9 cellular contexts compared by ENCODE assay signal in the genomic region with DNA sequence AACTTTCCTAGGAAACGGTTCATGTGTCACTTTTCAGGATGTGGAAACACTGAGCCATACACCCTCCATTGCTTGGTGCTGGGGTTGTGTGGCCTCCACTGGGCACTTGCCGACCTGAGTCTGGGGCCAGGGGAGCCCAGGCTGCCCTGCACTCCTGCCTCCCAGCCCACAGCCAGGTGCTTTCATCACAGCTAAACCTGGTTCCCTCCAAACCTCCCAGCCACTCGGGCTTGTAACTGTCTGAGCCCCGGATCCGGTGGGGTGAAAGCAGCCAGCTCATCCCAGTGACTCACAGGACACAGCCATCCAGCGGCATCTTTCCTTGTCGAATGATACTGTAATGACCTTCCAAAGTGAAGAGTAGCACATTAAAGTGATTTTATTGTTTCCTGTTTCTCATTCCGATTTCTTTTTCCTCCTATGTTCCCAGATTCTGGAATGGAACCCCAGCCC. TPM values are rescaled to one million over a fixed set of nuclear protein-coding genes. Genes with fewer than 3 reads are reported as not detected.
DNase-seq lines count a peak whose midpoint lies in the region; ATAC-seq and TF ChIP-seq lines count a peak whose summit lies in the region.
"Had no signal": no experiment of that assay in that cellular context is flagged by ENCODE, and none has a peak within 500 bp of the region (broad histone marks: within the 10 kb centered on the region; RNA-seq: fewer than 3 reads in every experiment).

No MANE protein-coding gene starts in this region.

- BruUV-seq in Panc1 (replicated peaks; lab: Mats Ljungman, UMichigan), result no TSS peak
- BruUV-seq in OCI-LY7 (replicated peaks; lab: Mats Ljungman, UMichigan), result no TSS peak

- peaks cover 63% of the 10 kb centered on the region for H3K36me3 Mint-ChIP-seq in activated CD8-positive, alpha-beta T cell treated with anti-CD3 and anti-CD28 coated beads, Interleukin-2, amount 10 ng/mL, durations not matched to agents 7 days and 5 days (ENCODE audit: low read depth)
- H3K36me3 Mint-ChIP-seq in activated CD8-positive, alpha-beta T cell treated with anti-CD3 and anti-CD28 coated beads for 36 hours (ENCODE audit: low read depth), result peaks cover 41% of the 10 kb centered on the region
- H3K36me3 Mint-ChIP-seq in stimulated activated memory B cell treated with anti-CD40 and anti-IgM and Interleukin-4, amounts not matched to agents 10 μg/mL and 1 μg/mL and 100 μg/mL, for 72 hours, result peaks cover 42% of the 10 kb centered on the region

- H3K9ac ChIP-seq in smooth muscle cell (ENCODE audit: low read depth), result no peak overlapping the region

- H3K27me3 ChIP-seq in Panc1 (ENCODE audit: control insufficient read depth, insufficient read depth, low read length) (no peaks in the 10 kb centered on the region), esophagus (ENCODE audit: control insufficient read depth in 1 of 2, insufficient read depth in 2 of 2, low read length in 2 of 2) (no peaks in the 10 kb centered on the region), smooth muscle cell (ENCODE audit: low read depth) (no peaks in the 10 kb centered on the region)

- DNase-seq in activated CD8-positive, alpha-beta T cell treated with anti-CD3 and anti-CD28 coated beads, Interleukin-2, amount 10 ng/mL, durations not matched to agents 7 days and 5 days, result no peak
- DNase-seq in activated CD8-positive, alpha-beta T cell treated with anti-CD3 and anti-CD28 coated beads for 36 hours, result no peak
- DNase-seq in Panc1 (ENCODE audit: low read depth, low spot score) (no peak), smooth muscle cell (lab: John Stamatoyannopoulos, UW; ENCODE audit: unreplicated experiment) (no peak), NCI-H345 (lab: John Stamatoyannopoulos, UW) (no peak), OCI-LY7 (ENCODE audit: low spot score) (no peak)
- DNase-seq: MV-4-11 had no signal

- no peak for TF ChIP-seq CTCF in activated CD8-positive, alpha-beta T cell treated with anti-CD3 and anti-CD28 coated beads for 36 hours (IDR thresholded peaks at IDR 0.05)
- TF ChIP-seq CTCF in Panc1 (IDR thresholded peaks at IDR 0.05), result no peak
- no peak for TF ChIP-seq CTCF in smooth muscle cell (IDR thresholded peaks at IDR 0.05; ENCODE audit: borderline replicate concordance, insufficient read depth, poor library complexity, severe bottlenecking)
- no peak for TF ChIP-seq CTCF in OCI-LY7 (conservative IDR thresholded peaks at IDR 0.05; ENCODE audit: low read length)

- H3K27ac ChIP-seq in Panc1 (ENCODE audit: low read length), result peak overlapping the region; percentile 60
- H3K27ac ChIP-seq in esophagus (ENCODE audit: low read depth in 2 of 2, low read length in 1 of 2), result peak overlapping the region; percentile 28 to 84
- peak overlapping the region; percentile 89 for H3K27ac ChIP-seq in smooth muscle cell (ENCODE audit: low read depth)
- no peak overlapping the region for H3K27ac ChIP-seq in OCI-LY7 (ENCODE audit: low read depth, low read length, poor library complexity, severe bottlenecking)

- H3K27me3 Mint-ChIP-seq in activated CD8-positive, alpha-beta T cell treated with anti-CD3 and anti-CD28 coated beads, Interleukin-2, amount 10 ng/mL, durations not matched to agents 7 days and 5 days (ENCODE audit: low read depth), result no peaks in the 10 kb centered on the region
- H3K27me3 Mint-ChIP-seq in activated CD8-positive, alpha-beta T cell treated with anti-CD3 and anti-CD28 coated beads for 36 hours, result no peaks in the 10 kb centered on the region
- no peaks in the 10 kb centered on the region for H3K27me3 Mint-ChIP-seq in stimulated activated memory B cell treated with anti-CD40 and anti-IgM and Interleukin-4, amounts not matched to agents 10 μg/mL and 1 μg/mL and 100 μg/mL, for 72 hours

- peaks cover 17% of the 10 kb centered on the region for H3F3A ChIP-seq in smooth muscle cell (ENCODE audit: low read depth)

- H3K9me3 Mint-ChIP-seq in activated CD8-positive, alpha-beta T cell treated with anti-CD3 and anti-CD28 coated beads, Interleukin-2, amount 10 ng/mL, durations not matched to agents 7 days and 5 days (ENCODE audit: insufficient read depth), result no peaks in the 10 kb centered on the region
- no peaks in the 10 kb centered on the region for H3K9me3 Mint-ChIP-seq in activated CD8-positive, alpha-beta T cell treated with anti-CD3 and anti-CD28 coated beads for 36 hours
- no peaks in the 10 kb centered on the region for H3K9me3 Mint-ChIP-seq in stimulated activated memory B cell treated with anti-CD40 and anti-IgM and Interleukin-4, amounts not matched to agents 10 μg/mL and 1 μg/mL and 100 μg/mL, for 72 hours

- no peaks in the 10 kb centered on the region for H3K9me3 ChIP-seq in Panc1 (ENCODE audit: control insufficient read depth, insufficient read depth, low read depth, low read length)
- no peaks in the 10 kb centered on the region for H3K9me3 ChIP-seq in esophagus (ENCODE audit: control insufficient read depth in 2 of 2, insufficient read depth in 1 of 2, low read depth in 1 of 2, low read length in 1 of 2)
- H3K9me3 ChIP-seq in smooth muscle cell (replicated peaks; ENCODE audit: low read depth), result no peaks in the 10 kb centered on the region
- no peaks in the 10 kb centered on the region for H3K9me3 ChIP-seq in OCI-LY7 (ENCODE audit: low read length)

- WGBS in esophagus, 2 donors, result 64 to 80% methylated on average over 8 of the region's 8 CpGs
- 28% methylated on average over 8 of the region's 8 CpGs for WGBS in smooth muscle cell (ENCODE audit: low lambda C conversion rate)

- intact Hi-C loops in activated CD8-positive, alpha-beta T cell treated with anti-CD3 and anti-CD28 coated beads for 36 hours (cut with micrococcal nuclease), result no loop called here
- intact Hi-C loops in Panc1 (cut with micrococcal nuclease; ENCODE audit: unreplicated experiment) (no loop called here), OCI-LY7 (cut with micrococcal nuclease; ENCODE audit: unreplicated experiment) (no loop called here)

- H3K79me2 ChIP-seq in smooth muscle cell (ENCODE audit: low read depth) (peaks cover 17% of the 10 kb centered on the region), OCI-LY7 (ENCODE audit: insufficient read depth, low read depth, low read length) (no peaks in the 10 kb centered on the region; the same call in 1 of the 2 replicates)

- H3K9me2 ChIP-seq in OCI-LY7 (ENCODE audit: insufficient read depth, low read length), result no peaks in the 10 kb centered on the region

- ATAC-seq in activated CD8-positive, alpha-beta T cell treated with anti-CD3 and anti-CD28 coated beads, Interleukin-2, amount 10 ng/mL, durations not matched to agents 7 days and 5 days, result no peak
- no peak for ATAC-seq in activated CD8-positive, alpha-beta T cell treated with anti-CD3 and anti-CD28 coated beads for 36 hours
- ATAC-seq in Panc1, result peak; percentile 16
- no peak for ATAC-seq in stimulated activated memory B cell treated with anti-CD40 and anti-IgM and Interleukin-4, amounts not matched to agents 10 μg/mL and 1 μg/mL and 100 μg/mL, for 72 hours

- H3K4me3 ChIP-seq in Panc1 (ENCODE audit: low read depth in 2 of 2, low read length in 2 of 2) (no peak overlapping the region), esophagus (ENCODE audit: low read depth in 1 of 2, low read length in 2 of 2) (no peak overlapping the region), smooth muscle cell (no peak overlapping the region), OCI-LY7 (ENCODE audit: low read depth, low read length, poor library complexity, severe bottlenecking) (no peak overlapping the region)

- POLR2A ChIA-PET in activated CD8-positive, alpha-beta T cell treated with anti-CD3 and anti-CD28 coated beads, Interleukin-2, amount 10 ng/mL, durations not matched to agents 7 days and 5 days (lab: Charles Lee), result interaction anchor here (0.6 to 1.0 kb wide), 2 partner anchors 10 to 20 kb away, joined by 3 to 4 read pairs; a partner anchor contains a TSS
- POLR2A ChIA-PET in activated CD8-positive, alpha-beta T cell treated with anti-CD3 and anti-CD28 coated beads for 36 hours (lab: Charles Lee), result interaction anchor here (9.0 kb wide), 1 partner anchor 17 kb away, joined by 99 read pairs; a partner anchor contains a TSS
- POLR2A ChIA-PET in Panc1 (lab: Charles Lee), result no interaction called here
- POLR2A ChIA-PET in OCI-LY7 (lab: Charles Lee), result interaction anchor here (0.6 kb wide), 1 partner anchor 226 kb away, joined by 6 read pairs; no protein-coding TSS in a partner anchor

- H3K27ac Mint-ChIP-seq in activated CD8-positive, alpha-beta T cell treated with anti-CD3 and anti-CD28 coated beads, Interleukin-2, amount 10 ng/mL, durations not matched to agents 7 days and 5 days, result peak overlapping the region; percentile 47
- H3K27ac Mint-ChIP-seq in activated CD8-positive, alpha-beta T cell treated with anti-CD3 and anti-CD28 coated beads for 36 hours, result no peak overlapping the region
- H3K27ac Mint-ChIP-seq in stimulated activated memory B cell treated with anti-CD40 and anti-IgM and Interleukin-4, amounts not matched to agents 10 μg/mL and 1 μg/mL and 100 μg/mL, for 72 hours, result no peak overlapping the region

- H3K4me1 Mint-ChIP-seq in activated CD8-positive, alpha-beta T cell treated with anti-CD3 and anti-CD28 coated beads, Interleukin-2, amount 10 ng/mL, durations not matched to agents 7 days and 5 days (ENCODE audit: low read depth), result peaks cover 32% of the 10 kb centered on the region
- H3K4me1 Mint-ChIP-seq in activated CD8-positive, alpha-beta T cell treated with anti-CD3 and anti-CD28 coated beads for 36 hours (ENCODE audit: low read depth), result peaks cover 17% of the 10 kb centered on the region
- peaks cover 26% of the 10 kb centered on the region for H3K4me1 Mint-ChIP-seq in stimulated activated memory B cell treated with anti-CD40 and anti-IgM and Interleukin-4, amounts not matched to agents 10 μg/mL and 1 μg/mL and 100 μg/mL, for 72 hours

- peaks cover 3% of the 10 kb centered on the region for H3K36me3 ChIP-seq in Panc1 (ENCODE audit: control insufficient read depth, insufficient read depth, low read length)
- peaks cover 0 to 26% of the 10 kb centered on the region in 2 donors for H3K36me3 ChIP-seq in esophagus (ENCODE audit: control insufficient read depth in 2 of 2, insufficient read depth in 2 of 2, low read length in 1 of 2)
- no peaks in the 10 kb centered on the region for H3K36me3 ChIP-seq in smooth muscle cell (ENCODE audit: low read depth)
- peaks cover 86% of the 10 kb centered on the region for H3K36me3 ChIP-seq in OCI-LY7 (ENCODE audit: insufficient read depth, low read length)

- in situ Hi-C loops in Panc1 (cut with HindIII; ENCODE audit: low pct_unique_long_range_greater_than_20kb, low sequenced_read_pairs), result no loop called here

- H3K4me2 ChIP-seq in smooth muscle cell (peak overlapping the region; percentile 7), OCI-LY7 (ENCODE audit: low read length) (no peak overlapping the region)

- H4K20me1 ChIP-seq in smooth muscle cell (ENCODE audit: low read depth) (peaks cover 92% of the 10 kb centered on the region), OCI-LY7 (ENCODE audit: insufficient read depth, low read length) (no peaks in the 10 kb centered on the region)

- CTCF ChIA-PET in activated CD8-positive, alpha-beta T cell treated with anti-CD3 and anti-CD28 coated beads, Interleukin-2, amount 10 ng/mL, durations not matched to agents 7 days and 5 days (lab: Charles Lee), result interaction anchor here (1.3 kb wide), 1 partner anchor 87 kb away, joined by 3 read pairs; no protein-coding TSS in a partner anchor
- CTCF ChIA-PET in activated CD8-positive, alpha-beta T cell treated with anti-CD3 and anti-CD28 coated beads for 36 hours (lab: Charles Lee), result no interaction called here
- CTCF ChIA-PET in Panc1 (lab: Charles Lee) (interaction anchor here (0.6 kb wide), 1 partner anchor 185 kb away, joined by 5 read pairs; no protein-coding TSS in a partner anchor), OCI-LY7 (lab: Charles Lee; ENCODE audit: unreplicated experiment) (no interaction called here)

- H3K4me3 Mint-ChIP-seq in activated CD8-positive, alpha-beta T cell treated with anti-CD3 and anti-CD28 coated beads, Interleukin-2, amount 10 ng/mL, durations not matched to agents 7 days and 5 days, result no peak overlapping the region
- no peak overlapping the region for H3K4me3 Mint-ChIP-seq in activated CD8-positive, alpha-beta T cell treated with anti-CD3 and anti-CD28 coated beads for 36 hours
- H3K4me3 Mint-ChIP-seq in stimulated activated memory B cell treated with anti-CD40 and anti-IgM and Interleukin-4, amounts not matched to agents 10 μg/mL and 1 μg/mL and 100 μg/mL, for 72 hours, result no peak overlapping the region

- H3K4me1 ChIP-seq in Panc1 (ENCODE audit: control insufficient read depth, insufficient read depth, low read length), result peaks cover 29% of the 10 kb centered on the region
- peaks cover 2 to 15% of the 10 kb centered on the region in 2 donors for H3K4me1 ChIP-seq in esophagus (ENCODE audit: control insufficient read depth in 2 of 2, insufficient read depth in 2 of 2, low read length in 1 of 2)
- no peaks in the 10 kb centered on the region for H3K4me1 ChIP-seq in smooth muscle cell (ENCODE audit: low read depth)
- H3K4me1 ChIP-seq in OCI-LY7 (ENCODE audit: insufficient read depth, low read length, poor library complexity, severe bottlenecking), result no peaks in the 10 kb centered on the region

- H2AFZ ChIP-seq in smooth muscle cell (ENCODE audit: low read depth) (no peak overlapping the region), OCI-LY7 (ENCODE audit: low read length) (no peak overlapping the region)

RNA-seq across cellular contexts. Expression of a gene that starts 19.8 kb away (rescaled TPM):
- 100 to 1,000 TPM; 209 to 217 TPM for total RNA-seq in activated CD8-positive, alpha-beta T cell treated with anti-CD3 and anti-CD28 coated beads, Interleukin-2, amount 10 ng/mL, durations not matched to agents 7 days and 5 days
- 10 to 100 TPM; 63.9 to 72.6 TPM for total RNA-seq in activated CD8-positive, alpha-beta T cell treated with anti-CD3 and anti-CD28 coated beads for 36 hours
- total RNA-seq in Panc1 (2021; ENCODE audit: unreplicated experiment), result 158 TPM
- polyA plus RNA-seq in Panc1 (2012; ENCODE audit: insufficient read length), result 262 TPM
- polyA plus RNA-seq in esophagus, result 100 to 1,000 TPM; 212 to 343 TPM
- total RNA-seq in smooth muscle cell, result 62.6 and 74.1 TPM in 2 replicates
- polyA plus RNA-seq in smooth muscle cell, result 94.0 and 118 TPM in 2 replicates
- 236 and 241 TPM in 2 replicates for total RNA-seq in OCI-LY7 (2014; rRNA removed; shearing (Covaris generic))
- 156 and 173 TPM in 2 replicates for total RNA-seq in OCI-LY7 (2022)

RNA-seq across cellular contexts. Expression of a gene that starts 33.2 kb away (rescaled TPM):
- not detected for total RNA-seq in activated CD8-positive, alpha-beta T cell treated with anti-CD3 and anti-CD28 coated beads, Interleukin-2, amount 10 ng/mL, durations not matched to agents 7 days and 5 days
- not detected for total RNA-seq in activated CD8-positive, alpha-beta T cell treated with anti-CD3 and anti-CD28 coated beads for 36 hours
- total RNA-seq in Panc1 (2021; ENCODE audit: unreplicated experiment) (not detected), smooth muscle cell (not detected in 2 replicates), OCI-LY7 (2022) (not detected in 2 replicates)
- not detected for polyA plus RNA-seq in Panc1 (2012; ENCODE audit: insufficient read length)
- polyA plus RNA-seq in esophagus (not detected), smooth muscle cell (0.37 TPM in 1 of 2 replicates, not detected in the other)
- not detected in 2 replicates for total RNA-seq in OCI-LY7 (2014; rRNA removed; shearing (Covaris generic))

RNA-seq across cellular contexts. Expression of a gene that starts 51.3 kb away (rescaled TPM):
- 10 to 100 TPM; 36.9 to 37.6 TPM for total RNA-seq in activated CD8-positive, alpha-beta T cell treated with anti-CD3 and anti-CD28 coated beads, Interleukin-2, amount 10 ng/mL, durations not matched to agents 7 days and 5 days
- 10 to 100 TPM; 32.7 to 34.3 TPM for total RNA-seq in activated CD8-positive, alpha-beta T cell treated with anti-CD3 and anti-CD28 coated beads for 36 hours
- total RNA-seq in Panc1 (2021; ENCODE audit: unreplicated experiment) (58.4 TPM), smooth muscle cell (31.4 and 47.5 TPM in 2 replicates), OCI-LY7 (2022) (44.5 and 53.9 TPM in 2 replicates)
- polyA plus RNA-seq in Panc1 (2012; ENCODE audit: insufficient read length), result 39.5 TPM
- polyA plus RNA-seq in esophagus (10 to 100 TPM; 19.8 to 30.3 TPM), smooth muscle cell (33.5 and 40.6 TPM in 2 replicates)
- 39.1 and 41.1 TPM in 2 replicates for total RNA-seq in OCI-LY7 (2014; rRNA removed; shearing (Covaris generic))

RNA-seq across cellular contexts. Expression of a gene that starts 51.5 kb away (rescaled TPM):
- total RNA-seq in activated CD8-positive, alpha-beta T cell treated with anti-CD3 and anti-CD28 coated beads, Interleukin-2, amount 10 ng/mL, durations not matched to agents 7 days and 5 days, result 10 to 100 TPM; 11.0 to 11.1 TPM
- 10 to 100 TPM; 15.3 to 15.4 TPM for total RNA-seq in activated CD8-positive, alpha-beta T cell treated with anti-CD3 and anti-CD28 coated beads for 36 hours
- total RNA-seq in Panc1 (2021; ENCODE audit: unreplicated experiment) (12.4 TPM), smooth muscle cell (1.1 and 1.3 TPM in 2 replicates), OCI-LY7 (2022) (16.5 and 18.1 TPM in 2 replicates)
- 9.1 TPM for polyA plus RNA-seq in Panc1 (2012; ENCODE audit: insufficient read length)
- polyA plus RNA-seq in esophagus (1 to 10 TPM; 5.6 to 8.8 TPM), smooth muscle cell (9.7 and 10.6 TPM in 2 replicates)
- 8.5 and 11.7 TPM in 2 replicates for total RNA-seq in OCI-LY7 (2014; rRNA removed; shearing (Covaris generic))

Comparison
In these comparisons a context has a peak if more than half of its experiments do, and no peak if none do; other contexts are left out.
1. CTCF ChIA-PET loops: an anchor here in activated CD8-positive, alpha-beta T cell treated with anti-CD3 and anti-CD28 coated beads, Interleukin-2, amount 10 ng/mL, durations not matched to agents 7 days and 5 days (1.3 kb wide) and Panc1 (0.6 kb wide); none called in activated CD8-positive, alpha-beta T cell treated with anti-CD3 and anti-CD28 coated beads for 36 hours and OCI-LY7.